In genomic region chr1:33256335-33256700, GRCh38 we compare ENCODE assay signal across 8 cellular contexts. TPM values are rescaled to one million over a fixed set of nuclear protein-coding genes. Genes with fewer than 3 reads are reported as not detected.
DNase-seq lines count a peak whose midpoint lies in the region; ATAC-seq and TF ChIP-seq lines count a peak whose summit lies in the region.

ZNF362 (plus strand) TSS chr1:33256492; CDS start chr1:33270575, 14,083 bp downstream.

- H3K27ac ChIP-seq in ACC112 (ENCODE audit: low read depth, low read length) (peak within 1 kb of the TSS; percentile 61), KOPT-K1 (ENCODE audit: low read depth, low read length, poor library complexity, severe bottlenecking) (peak within 1 kb of the TSS; percentile 72), psoas muscle (peak within 1 kb of the TSS; percentile 90), urinary bladder (ENCODE audit: low read depth) (peak within 1 kb of the TSS; percentile 97)

- peak; percentile 47 for ATAC-seq in GM18868 (IDR thresholded peaks at IDR 0.05; ENCODE audit: unreplicated experiment)
- peak; percentile 37 for ATAC-seq in left ventricle myocardium superior
- ATAC-seq in psoas muscle, result peak; percentile 34 to 59 (median 52)

- H3K9me3 ChIP-seq in KOPT-K1 (ENCODE audit: insufficient read depth, low read length, poor library complexity, severe bottlenecking) (no peaks in the 10 kb centered on the region), psoas muscle (no peaks in the 10 kb centered on the region)

- peak; percentile 14 for TF ChIP-seq CTCF in psoas muscle (IDR thresholded peaks at IDR 0.05)

- H3K27me3 ChIP-seq in ACC112 (ENCODE audit: insufficient read depth, low read length), result peaks cover 5% of the 10 kb centered on the region; the same call in 1 of the 2 replicates
- no peaks in the 10 kb centered on the region for H3K27me3 ChIP-seq in psoas muscle (ENCODE audit: insufficient read depth in 3 of 3, low read length in 2 of 3)

- intact Hi-C loops in left ventricle myocardium superior (cut with micrococcal nuclease), result no loop called here
- intact Hi-C loops in psoas muscle (cut with DNase I), result loop anchor here in 1 of 2 donors (5.0 kb wide), 1 partner anchor 74 kb away; the partner anchor contains the start of gene TRIM62

- DNase-seq in T-helper 22 cell (ENCODE audit: low read depth) (peak; percentile 46), anterior cingulate cortex (lab: John Stamatoyannopoulos, UW) (peak in 40 of 58 donors; percentile 5 to 59 (median 28)), left ventricle myocardium superior (peak; percentile 84), psoas muscle (peak; percentile 77 to 83)

- H3K36me3 ChIP-seq in ACC112 (ENCODE audit: insufficient read depth, low read length) (no peaks in the 10 kb centered on the region), KOPT-K1 (ENCODE audit: insufficient read depth, low read length) (peaks cover 13% of the 10 kb centered on the region; the same call in 1 of the 2 replicates), psoas muscle (ENCODE audit: insufficient read depth in 1 of 2, low read depth in 1 of 2) (no peaks in the 10 kb centered on the region), urinary bladder (ENCODE audit: insufficient read depth) (no peaks in the 10 kb centered on the region)

- WGBS in psoas muscle, 3 donors, result 0% methylated on average over 6 to 61 of the region's 61 CpGs
- under 1% methylated on average over 60 of the region's 61 CpGs for WGBS in urinary bladder

- peaks cover 15% of the 10 kb centered on the region for H3K4me1 ChIP-seq in ACC112 (ENCODE audit: control insufficient read depth, insufficient read depth, low read length, unreplicated experiment)
- peaks cover 39% of the 10 kb centered on the region for H3K4me1 ChIP-seq in psoas muscle
- peaks cover 1% of the 10 kb centered on the region for H3K4me1 ChIP-seq in urinary bladder (ENCODE audit: insufficient read depth)

- H3K79me2 ChIP-seq in ACC112 (ENCODE audit: control insufficient read depth, insufficient read depth, low read length, unreplicated experiment), result peaks cover 34% of the 10 kb centered on the region

- H3K4me3 ChIP-seq in ACC112 (ENCODE audit: low read depth, low read length), result peak within 1 kb of the TSS; percentile 88
- peak within 1 kb of the TSS; percentile 81 for H3K4me3 ChIP-seq in psoas muscle
- H3K4me3 ChIP-seq in urinary bladder (ENCODE audit: low read depth, low read length), result peak within 1 kb of the TSS; percentile 95

- H2AFZ ChIP-seq in ACC112 (ENCODE audit: low read length, unreplicated experiment), result peak within 1 kb of the TSS; percentile 93

RNA-seq across cellular contexts. Expression of gene ZNF362, which starts in this region (rescaled TPM):
- total RNA-seq in left ventricle myocardium superior (37.8 TPM), psoas muscle (10 to 100 TPM; 15.2 to 20.9 (median 17.8) TPM), urinary bladder (10.3 TPM)
- polyA plus RNA-seq in psoas muscle (1 to 10 TPM; 6.5 to 8.7 (median 8.0) TPM), urinary bladder (33.7 TPM)

Comparison
In these comparisons a context has a peak if more than half of its experiments do, and no peak if none do; other contexts are left out.
1. Peak in every context shown above with its lines: DNase-seq, ATAC-seq, H3K4me3 ChIP-seq and H3K27ac ChIP-seq.
2. DNase-seq: peak in every context shown above with its lines; median percentile 84 in left ventricle myocardium superior; 80 in psoas muscle; 46 in T-helper 22 cell; 28 in anterior cingulate cortex.